Comparison of ENCODE assay signal across 1 cellular context in the genomic region with DNA sequence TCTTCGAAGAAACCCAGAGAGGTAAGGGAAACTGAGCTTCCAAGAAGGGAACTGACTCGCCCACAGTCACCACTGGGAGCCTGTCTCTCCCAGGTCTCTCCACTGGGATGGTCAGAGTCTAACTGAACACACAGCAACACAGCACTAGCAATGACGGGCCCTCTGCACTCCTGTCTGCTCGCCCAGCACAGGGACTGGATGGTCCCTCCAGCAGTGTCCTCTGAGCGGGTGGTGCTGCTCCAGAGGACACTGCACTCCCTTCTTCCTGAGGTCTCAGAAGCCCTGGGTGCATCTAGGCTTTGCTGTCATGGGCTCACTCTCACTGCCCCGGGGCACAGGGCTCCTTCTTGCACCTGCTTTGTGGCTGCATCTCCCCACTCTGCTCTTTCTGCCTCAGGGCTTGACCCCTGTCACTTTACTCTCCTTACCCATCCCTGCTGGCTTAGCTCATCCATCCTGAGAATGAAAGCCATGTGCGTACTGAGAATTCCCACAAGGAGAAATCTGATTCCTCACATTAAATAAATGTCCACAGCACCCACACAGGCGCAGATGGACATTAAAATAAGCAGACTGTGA.
TF ChIP-seq lines count a peak whose summit lies in the region.

No MANE protein-coding gene starts in this region.

TF ChIP-seq in H1, 55 proteins besides CTCF, POLR2A, EP300 and RAD21 (continued from another document):
- TF ChIP-seq, protein P1, sequence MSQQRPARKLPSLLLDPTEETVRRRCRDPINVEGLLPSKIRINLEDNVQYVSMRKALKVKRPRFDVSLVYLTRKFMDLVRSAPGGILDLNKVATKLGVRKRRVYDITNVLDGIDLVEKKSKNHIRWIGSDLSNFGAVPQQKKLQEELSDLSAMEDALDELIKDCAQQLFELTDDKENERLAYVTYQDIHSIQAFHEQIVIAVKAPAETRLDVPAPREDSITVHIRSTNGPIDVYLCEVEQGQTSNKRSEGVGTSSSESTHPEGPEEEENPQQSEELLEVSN (IDR thresholded peaks at IDR 0.05), result no peak
- TF ChIP-seq SRF (IDR thresholded peaks at IDR 0.05; ENCODE audit: low read depth, low read length) (no peak), PHF8 (conservative IDR thresholded peaks at IDR 0.05; ENCODE audit: low read depth, low read length) (no peak), CTBP2 (IDR thresholded peaks at IDR 0.05; ENCODE audit: borderline replicate concordance, insufficient read depth, insufficient read length, low read length) (no peak), BACH1 (IDR thresholded peaks at IDR 0.05; ENCODE audit: low read length) (no peak), GABPA (IDR thresholded peaks at IDR 0.05; ENCODE audit: borderline replicate concordance, insufficient read depth, low read length) (no peak)
